In the genomic region with DNA sequence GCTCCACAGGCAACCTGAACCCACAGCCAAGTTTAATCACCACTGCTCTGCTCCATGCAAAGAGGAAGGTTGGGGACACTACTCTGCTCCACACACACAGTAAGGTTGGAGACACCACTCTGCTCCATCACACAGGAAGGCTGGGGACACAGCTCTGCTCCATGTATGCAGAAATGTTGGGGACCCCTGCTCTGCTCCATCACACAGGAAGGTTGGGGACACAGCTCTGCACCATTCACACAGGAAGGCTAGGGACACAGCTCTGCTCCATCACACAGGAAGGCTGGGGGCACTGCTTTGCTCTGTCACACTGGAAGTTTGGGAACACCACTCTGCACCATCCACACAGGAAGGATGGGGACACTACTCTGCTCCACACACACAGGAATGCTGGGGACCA, we compare ENCODE assay signal across 10 cellular contexts. TPM values are rescaled to one million over a fixed set of nuclear protein-coding genes. Genes with fewer than 3 reads are reported as not detected.
"Had no signal": no experiment of that assay in that cellular context is flagged by ENCODE, and none has a peak within 500 bp of the region (broad histone marks: within the 10 kb centered on the region; RNA-seq: fewer than 3 reads in every experiment).

No MANE protein-coding gene starts in this region.

- H3K27ac ChIP-seq: GM23248 had no signal

- H3K4me3 Mint-ChIP-seq: GM23338, H9, HFFc6 had no signal

- H3K4me3 ChIP-seq: GM23248, GM23338, HAP-1 had no signal

- H3K36me3 ChIP-seq: HAP-1 had no signal

- H3K4me2 ChIP-seq: GM23338 had no signal

- H3K9ac ChIP-seq: GM23248 had no signal

- H3K27ac Mint-ChIP-seq: GM23338, H9, HFFc6 had no signal

- FAIRE-seq: H1, H54 had no signal

- H3K4me1 ChIP-seq: HAP-1 had no signal

- H3K9me3 ChIP-seq: HAP-1 had no signal

- H2AFZ ChIP-seq: GM23248, GM23338 had no signal

- DNase-seq: GM23248, GOT3, H7, H9, HCEC 1CT, HFFc6 had no signal

RNA-seq across cellular contexts. Expression of gene ADARB2, which starts 14.8 kb away (rescaled TPM):
- total RNA-seq: GM23248, HFFc6 had no signal
- polyA plus RNA-seq: GM23248 had no signal
